8 cellular contexts compared by ENCODE assay signal in the genomic region with DNA sequence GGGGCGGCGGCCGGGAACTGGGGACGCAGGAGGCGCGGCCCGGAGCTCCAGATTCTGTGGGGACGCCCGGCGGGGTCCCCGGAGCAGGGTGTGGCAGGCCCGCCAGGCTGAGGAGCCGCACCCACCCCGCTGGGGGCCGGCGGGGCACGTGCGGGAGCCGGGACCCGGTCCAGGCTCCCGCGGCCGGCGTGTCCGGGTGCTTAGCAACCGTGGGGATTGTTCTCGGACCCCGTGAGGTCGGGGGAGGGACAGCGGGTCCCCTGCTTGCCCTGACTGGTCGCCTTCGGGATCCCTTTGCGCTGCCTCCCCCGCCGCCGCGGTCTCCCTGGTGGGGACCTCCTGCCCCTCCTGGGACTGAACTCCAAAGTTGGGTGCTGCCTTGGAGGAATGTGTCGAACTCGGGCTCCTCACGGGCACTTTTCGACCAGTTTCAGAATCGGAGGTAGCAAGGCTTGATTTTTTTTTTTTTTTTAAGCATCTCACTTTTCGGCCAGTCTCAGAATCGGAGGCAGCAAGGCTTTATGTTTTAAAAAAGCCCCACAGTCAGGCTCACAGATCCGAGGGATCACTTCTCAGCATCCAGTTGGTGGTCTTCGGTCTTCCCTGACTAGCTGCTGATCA.
DNase-seq lines count a peak whose midpoint lies in the region; ATAC-seq and TF ChIP-seq lines count a peak whose summit lies in the region.

No MANE protein-coding gene starts in this region.

- in situ Hi-C loops in KBM-7 (cut with MboI; ENCODE audit: low pct_unique_long_range_greater_than_20kb, low sequenced_read_pairs): no loop called here

- H3K27ac Mint-ChIP-seq in T-helper 1 cell treated with Interleukin-12 subunit alpha and Interleukin-12 subunit beta and Interleukin-4 antibody, amounts not matched to agents 30 μg/mL and 1 μg/mL, for 36 hours: peak overlapping the region; percentile 76

- peaks cover 14% of the 10 kb centered on the region for H3K36me3 Mint-ChIP-seq in T-helper 1 cell treated with Interleukin-12 subunit alpha and Interleukin-12 subunit beta and Interleukin-4 antibody, amounts not matched to agents 30 μg/mL and 1 μg/mL, for 36 hours (ENCODE audit: low read depth)

- H3K4me3 ChIP-seq in cardiac fibroblast (replicated peaks in 1 of 2; ENCODE audit: low read depth in 2 of 2, low read length in 2 of 2): peak overlapping the region; percentile 86 to 88

- peak; percentile 5 for ATAC-seq in GM19468 (IDR thresholded peaks at IDR 0.05; ENCODE audit: extremely low read depth, unreplicated experiment)

- no peaks in the 10 kb centered on the region for H3K27me3 Mint-ChIP-seq in T-helper 1 cell treated with Interleukin-12 subunit alpha and Interleukin-12 subunit beta and Interleukin-4 antibody, amounts not matched to agents 30 μg/mL and 1 μg/mL, for 36 hours (ENCODE audit: low read depth)

- peak overlapping the region; percentile 82 for H3K4me3 Mint-ChIP-seq in T-helper 1 cell treated with Interleukin-12 subunit alpha and Interleukin-12 subunit beta and Interleukin-4 antibody, amounts not matched to agents 30 μg/mL and 1 μg/mL, for 36 hours

- H3K9me3 Mint-ChIP-seq in T-helper 1 cell treated with Interleukin-12 subunit alpha and Interleukin-12 subunit beta and Interleukin-4 antibody, amounts not matched to agents 30 μg/mL and 1 μg/mL, for 36 hours: no peaks in the 10 kb centered on the region

- DNase-seq in D341Med (ENCODE audit: low spot score) (peak; percentile 81), HK-2 (ENCODE audit: unreplicated experiment) (peak; percentile 63), cardiac fibroblast (ENCODE audit: low read depth in 2 of 2) (peak; percentile 40 to 49), inferior parietal cortex (ENCODE audit: extremely low spot score) (peak; percentile 16), KBM-7 (no peak)
- peak in 2 of 3 donors; percentile 23 for DNase-seq in stimulated activated CD4-positive, alpha-beta T cell treated with anti-CD3 and anti-CD28 coated beads, Interleukin-12 subunit alpha, Interleukin-12 subunit beta, amount 100 ng/mL, for 48 hours (ENCODE audit: low read depth in 2 of 3, low spot score in 1 of 3)

- no peak for TF ChIP-seq CTCF in cardiac fibroblast (IDR thresholded peaks at IDR 0.05; ENCODE audit: low read depth, low read length)

- H3K4me1 Mint-ChIP-seq in T-helper 1 cell treated with Interleukin-12 subunit alpha and Interleukin-12 subunit beta and Interleukin-4 antibody, amounts not matched to agents 30 μg/mL and 1 μg/mL, for 36 hours (ENCODE audit: low read depth): peaks cover 19% of the 10 kb centered on the region
